1 cellular context compared by ENCODE assay signal in genomic region chr13:36344173-36344572, GRCh38.
TF ChIP-seq lines count a peak whose summit lies in the region.

No MANE protein-coding gene starts in this region.

TF ChIP-seq in K562, 482 proteins besides CTCF, POLR2A, EP300 and RAD21:
- TF ChIP-seq ZNF655 (CRISPR knock-in tag; IDR thresholded peaks at IDR 0.05) (no peak), YY1 (IDR thresholded peaks at IDR 0.05; ENCODE audit: borderline replicate concordance in 1 of 3, control insufficient read depth in 1 of 3, extremely low read depth in 1 of 3, insufficient read depth in 3 of 3, insufficient read length in 1 of 3, insufficient replicate concordance in 2 of 3, low read depth in 1 of 3, low read length in 2 of 3) (peak in 2 of 3 experiments; percentile 21 to 76), EHMT2 (IDR thresholded peaks at IDR 0.05) (no peak), MBD1 (CRISPR knock-in tag; IDR thresholded peaks at IDR 0.05) (no peak), HNRNPUL1 (IDR thresholded peaks at IDR 0.05; ENCODE audit: low read length) (no peak), KHSRP (IDR thresholded peaks at IDR 0.05) (no peak), ZNF395 (CRISPR knock-in tag; IDR thresholded peaks at IDR 0.05) (no peak), RCOR1 (IDR thresholded peaks at IDR 0.05; ENCODE audit: borderline replicate concordance in 1 of 2, low read depth in 2 of 2, low read length in 2 of 2) (no peak), DLX4 (CRISPR knock-in tag; IDR thresholded peaks at IDR 0.05) (no peak), KLF6 (CRISPR knock-in tag; IDR thresholded peaks at IDR 0.05; ENCODE audit: borderline replicate concordance) (no peak), MTA1 (IDR thresholded peaks at IDR 0.05; ENCODE audit: borderline replicate concordance) (no peak), TOE1 (IDR thresholded peaks at IDR 0.05; ENCODE audit: borderline replicate concordance) (no peak), TOE1 (CRISPR knock-in tag; IDR thresholded peaks at IDR 0.05; ENCODE audit: borderline replicate concordance, low read depth) (no peak), POLR2AphosphoS2 (IDR thresholded peaks at IDR 0.05; ENCODE audit: low read length) (no peak), MED1 (CRISPR knock-in tag; IDR thresholded peaks at IDR 0.05; ENCODE audit: borderline replicate concordance) (no peak), TAF15 (IDR thresholded peaks at IDR 0.05; ENCODE audit: low read depth, low read length) (no peak), CBFB (CRISPR knock-in tag; IDR thresholded peaks at IDR 0.05) (no peak), ZFP91 (CRISPR knock-in tag; IDR thresholded peaks at IDR 0.05) (no peak), SMAD4 (CRISPR knock-in tag; conservative IDR thresholded peaks at IDR 0.05) (no peak), HDAC6 (IDR thresholded peaks at IDR 0.05; ENCODE audit: low read depth, low read length) (no peak), POLR2G (IDR thresholded peaks at IDR 0.05; ENCODE audit: low read depth, low read length) (no peak), ZNF384 (IDR thresholded peaks at IDR 0.05; ENCODE audit: low read depth, low read length) (no peak), NFRKB (IDR thresholded peaks at IDR 0.05; ENCODE audit: low read depth) (peak; percentile 65; the same call in 1 of the 2 replicates), FOXA3 (CRISPR knock-in tag; conservative IDR thresholded peaks at IDR 0.05 in 1 of 2, IDR thresholded peaks at IDR 0.05 in 1 of 2) (no peak), CEBPG (CRISPR knock-in tag; IDR thresholded peaks at IDR 0.05) (peak; percentile 65), CEBPG (tag; conservative IDR thresholded peaks at IDR 0.05 in 1 of 2, IDR thresholded peaks at IDR 0.05 in 1 of 2) (peak; percentile 84 to 91), CEBPB (tag; IDR thresholded peaks at IDR 0.05) (peak; percentile 90), EP400 (IDR thresholded peaks at IDR 0.05) (peak; percentile 34; the same call in 1 of the 2 replicates), CBFA2T2 (conservative IDR thresholded peaks at IDR 0.05) (no peak), RBM15 (IDR thresholded peaks at IDR 0.05; ENCODE audit: insufficient read depth, low read length) (no peak), HMGN3 (IDR thresholded peaks at IDR 0.05; ENCODE audit: borderline replicate concordance, extremely low read depth, insufficient read length, low read depth, low read length) (no peak), HDAC3 (IDR thresholded peaks at IDR 0.05; ENCODE audit: borderline replicate concordance, partially characterized antibody) (no peak), ZNF639 (CRISPR knock-in tag; conservative IDR thresholded peaks at IDR 0.05 in 1 of 2, IDR thresholded peaks at IDR 0.05 in 1 of 2) (no peak), ZNF584 (CRISPR knock-in tag; IDR thresholded peaks at IDR 0.05; ENCODE audit: low read depth) (no peak), ZNF79 (CRISPR knock-in tag; IDR thresholded peaks at IDR 0.05; ENCODE audit: low read depth) (no peak)
